In the genomic region with DNA sequence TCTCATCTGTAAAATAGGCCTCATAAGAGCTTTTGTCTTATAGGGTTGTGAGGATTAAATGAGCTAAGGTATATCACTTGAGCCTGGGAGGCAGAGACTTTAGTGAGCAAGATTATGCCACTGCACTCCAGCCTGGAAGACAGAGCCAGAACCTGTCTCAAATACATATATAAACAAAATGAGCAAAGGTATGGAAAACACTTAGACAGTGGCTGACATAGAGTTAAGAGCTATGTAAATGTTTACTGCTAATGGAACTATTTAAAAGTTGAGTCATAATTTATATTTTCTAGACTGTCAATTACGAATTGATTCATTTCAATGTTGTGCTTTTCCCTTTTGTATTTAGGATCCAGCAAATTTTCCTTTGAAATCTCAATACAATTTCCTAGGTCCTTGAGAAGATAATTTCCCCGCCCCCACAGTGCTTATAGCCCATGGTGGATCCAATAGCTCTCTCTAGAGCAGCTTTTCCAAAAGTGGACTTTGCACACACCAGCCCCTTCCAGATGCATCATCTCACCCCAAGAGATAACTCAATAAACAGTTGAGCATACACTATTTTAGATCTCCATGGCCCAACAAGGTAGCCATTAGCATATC, we compare ENCODE assay signal across 21 cellular contexts. TPM values are rescaled to one million over a fixed set of nuclear protein-coding genes. Genes with fewer than 3 reads are reported as not detected.
A peak's percentile ranks its signal among the peaks of the same experiment; 100 is the strongest.
DNase-seq lines count a peak whose midpoint lies in the region; ATAC-seq and TF ChIP-seq lines count a peak whose summit lies in the region.
"Had no signal": no experiment of that assay in that cellular context is flagged by ENCODE, and none has a peak within 500 bp of the region (broad histone marks: within the 10 kb centered on the region; RNA-seq: fewer than 3 reads in every experiment).

No MANE protein-coding gene starts in this region.

- no peaks in the 10 kb centered on the region for H4K20me1 ChIP-seq in IMR-90 (ENCODE audit: insufficient read depth, low read length)

- H3K9ac ChIP-seq in IMR-90 (ENCODE audit: low read depth, low read length): no peak overlapping the region

- POLR2A ChIA-PET in IMR-90 (lab: Charles Lee; ENCODE audit: unreplicated experiment): no interaction called here

- H3K36me3 Mint-ChIP-seq in activated CD8-positive, alpha-beta memory T cell treated with anti-CD3 and anti-CD28 coated beads, Interleukin-2, amount 10 ng/mL, durations not matched to agents 7 days and 5 days: peaks cover 78% of the 10 kb centered on the region
- peaks cover 76% of the 10 kb centered on the region for H3K36me3 Mint-ChIP-seq in activated naive CD8-positive, alpha-beta T cell treated with anti-CD3 and anti-CD28 coated beads for 36 hours
- H3K36me3 Mint-ChIP-seq in stimulated activated effector memory CD8-positive, alpha-beta T cell treated with anti-CD3 and anti-CD28 coated beads, Interleukin-12 subunit alpha, Interleukin-12 subunit beta, amount 100 ng/mL, for 72 hours: peaks cover 100% of the 10 kb centered on the region
- H3K36me3 Mint-ChIP-seq: WTC11 had no signal

- intact Hi-C loops in IMR-90 (cut with micrococcal nuclease) (no loop called here), upper lobe of right lung (cut with DNase I) (no loop called here), ascending aorta (cut with DNase I) (no loop called here)

- peak overlapping the region; percentile 83; the same call in 1 of the 2 replicates for H4K5ac ChIP-seq in IMR-90 (ENCODE audit: low read depth, low read length)

- H4K91ac ChIP-seq in IMR-90 (ENCODE audit: insufficient read depth, low read depth, low read length): peak overlapping the region; percentile 96

- no peaks in the 10 kb centered on the region for H3K36me3 ChIP-seq in IMR-90 (ENCODE audit: control insufficient read depth, insufficient read depth, low read length)
- no peaks in the 10 kb centered on the region for H3K36me3 ChIP-seq in upper lobe of right lung
- H3K36me3 ChIP-seq in ascending aorta: no peaks in the 10 kb centered on the region
- H3K36me3 ChIP-seq: adrenal gland, cardiac muscle cell, gastrocnemius medialis, HAP-1, thyroid gland had no signal

- WGBS in IMR-90 (ENCODE audit: extremely low coverage in 2 of 2, insufficient read length in 1 of 2), 2 experiments: no CpG with 5 or more reads among the region's 2 CpGs

- peak overlapping the region; percentile 86 for H3K27ac Mint-ChIP-seq in activated CD8-positive, alpha-beta memory T cell treated with anti-CD3 and anti-CD28 coated beads, Interleukin-2, amount 10 ng/mL, durations not matched to agents 7 days and 5 days
- peak overlapping the region; percentile 82 for H3K27ac Mint-ChIP-seq in activated naive CD8-positive, alpha-beta T cell treated with anti-CD3 and anti-CD28 coated beads for 36 hours
- H3K27ac Mint-ChIP-seq in stimulated activated effector memory CD8-positive, alpha-beta T cell treated with anti-CD3 and anti-CD28 coated beads, Interleukin-12 subunit alpha, Interleukin-12 subunit beta, amount 100 ng/mL, for 72 hours: peak overlapping the region; percentile 55

- CTCF ChIA-PET in activated CD8-positive, alpha-beta memory T cell treated with anti-CD3 and anti-CD28 coated beads, Interleukin-2, amount 10 ng/mL, durations not matched to agents 7 days and 5 days (lab: Charles Lee): interaction anchor here (0.6 to 17.9 kb wide), 15 partner anchors 9 to 149 kb away, joined by 3 to 338 read pairs (median 7); partner anchors contain the start of gene RUNX3
- CTCF ChIA-PET in IMR-90 (lab: Yijun Ruan, JAX): interaction anchor here (0.7 to 1.5 kb wide), 3 partner anchors 78 to 104 kb away, joined by 3 to 6 read pairs (median 4); no protein-coding TSS in a partner anchor

- peak overlapping the region; percentile 70 for H3K4me2 ChIP-seq in IMR-90 (ENCODE audit: low read depth, low read length)

- H2BK120ac ChIP-seq in IMR-90 (ENCODE audit: low read depth, low read length): peak overlapping the region; percentile 98

- peak overlapping the region; percentile 94 for H2BK5ac ChIP-seq in IMR-90 (ENCODE audit: low read depth, low read length, poor library complexity, severe bottlenecking)

- no TSS peak for BruUV-seq in IMR-90 (replicated peaks; lab: Mats Ljungman, UMichigan)

- H3K9me3 ChIP-seq in IMR-90 (ENCODE audit: control insufficient read depth, insufficient read depth, low read length) (no peaks in the 10 kb centered on the region), upper lobe of right lung (no peaks in the 10 kb centered on the region), ascending aorta (no peaks in the 10 kb centered on the region)
- H3K9me3 ChIP-seq: adrenal gland, gastrocnemius medialis, HAP-1, thyroid gland had no signal

- peak overlapping the region; percentile 64; the same call in 1 of the 2 replicates for H3K56ac ChIP-seq in IMR-90 (ENCODE audit: extremely low read depth, insufficient read depth, low read length)

- H4K8ac ChIP-seq in IMR-90 (ENCODE audit: low read depth in 2 of 2, low read length in 2 of 2): peak overlapping the region; percentile 73 to 84; a peak in 2 of 4 replicates

- H3K9me3 Mint-ChIP-seq in activated CD8-positive, alpha-beta memory T cell treated with anti-CD3 and anti-CD28 coated beads, Interleukin-2, amount 10 ng/mL, durations not matched to agents 7 days and 5 days (ENCODE audit: low read depth): no peaks in the 10 kb centered on the region
- H3K9me3 Mint-ChIP-seq in activated naive CD8-positive, alpha-beta T cell treated with anti-CD3 and anti-CD28 coated beads for 36 hours: peaks cover 1% of the 10 kb centered on the region
- no peaks in the 10 kb centered on the region for H3K9me3 Mint-ChIP-seq in stimulated activated effector memory CD8-positive, alpha-beta T cell treated with anti-CD3 and anti-CD28 coated beads, Interleukin-12 subunit alpha, Interleukin-12 subunit beta, amount 100 ng/mL, for 72 hours
- H3K9me3 Mint-ChIP-seq: WTC11 had no signal

- H2AK5ac ChIP-seq in IMR-90 (ENCODE audit: low read depth, low read length): peak overlapping the region; percentile 98; the same call in 1 of the 2 replicates

- H3K79me1 ChIP-seq in IMR-90 (ENCODE audit: low read depth in 1 of 2, low read length in 2 of 2): peaks cover 0 to 16% of the 10 kb centered on the region in 2 experiments; a peak in 3 of 4 replicates

- H3K4me3 Mint-ChIP-seq in activated CD8-positive, alpha-beta memory T cell treated with anti-CD3 and anti-CD28 coated beads, Interleukin-2, amount 10 ng/mL, durations not matched to agents 7 days and 5 days: peak overlapping the region; percentile 72
- peak overlapping the region; percentile 30 for H3K4me3 Mint-ChIP-seq in activated naive CD8-positive, alpha-beta T cell treated with anti-CD3 and anti-CD28 coated beads for 36 hours
- H3K4me3 Mint-ChIP-seq in stimulated activated effector memory CD8-positive, alpha-beta T cell treated with anti-CD3 and anti-CD28 coated beads, Interleukin-12 subunit alpha, Interleukin-12 subunit beta, amount 100 ng/mL, for 72 hours: peak overlapping the region; percentile 73
- H3K4me3 Mint-ChIP-seq: WTC11 had no signal

- peak overlapping the region; percentile 97 for H3K4ac ChIP-seq in IMR-90 (ENCODE audit: low read depth, low read length)

- H3K18ac ChIP-seq in IMR-90 (ENCODE audit: low read depth, low read length): peak overlapping the region; percentile 91; the same call in 1 of the 2 replicates

- H3K4me1 Mint-ChIP-seq in activated CD8-positive, alpha-beta memory T cell treated with anti-CD3 and anti-CD28 coated beads, Interleukin-2, amount 10 ng/mL, durations not matched to agents 7 days and 5 days: peaks cover 96% of the 10 kb centered on the region
- peaks cover 86% of the 10 kb centered on the region for H3K4me1 Mint-ChIP-seq in activated naive CD8-positive, alpha-beta T cell treated with anti-CD3 and anti-CD28 coated beads for 36 hours
- H3K4me1 Mint-ChIP-seq in stimulated activated effector memory CD8-positive, alpha-beta T cell treated with anti-CD3 and anti-CD28 coated beads, Interleukin-12 subunit alpha, Interleukin-12 subunit beta, amount 100 ng/mL, for 72 hours: peaks cover 92% of the 10 kb centered on the region

- H3K27me3 Mint-ChIP-seq in activated CD8-positive, alpha-beta memory T cell treated with anti-CD3 and anti-CD28 coated beads, Interleukin-2, amount 10 ng/mL, durations not matched to agents 7 days and 5 days: no peaks in the 10 kb centered on the region
- H3K27me3 Mint-ChIP-seq in activated naive CD8-positive, alpha-beta T cell treated with anti-CD3 and anti-CD28 coated beads for 36 hours: peaks cover 3% of the 10 kb centered on the region

- H3K4me3 ChIP-seq in IMR-90 (ENCODE audit: insufficient read depth, low read depth, low read length) (no peak overlapping the region), upper lobe of right lung (no peak overlapping the region), ascending aorta (no peak overlapping the region)
- H3K4me3 ChIP-seq: adrenal gland, cardiac muscle cell, gastrocnemius medialis, HAP-1, thyroid gland had no signal

- peaks cover 45% of the 10 kb centered on the region for H3K4me1 ChIP-seq in IMR-90 (ENCODE audit: control insufficient read depth, insufficient read depth, low read length)
- H3K4me1 ChIP-seq in upper lobe of right lung: no peaks in the 10 kb centered on the region
- no peaks in the 10 kb centered on the region for H3K4me1 ChIP-seq in ascending aorta
- H3K4me1 ChIP-seq: adrenal gland, gastrocnemius medialis, thyroid gland had no signal

- H2AFZ ChIP-seq in IMR-90 (replicated peaks; ENCODE audit: low read length, poor library complexity): no peak overlapping the region

- peaks cover 38% of the 10 kb centered on the region for H3K9me1 ChIP-seq in IMR-90 (ENCODE audit: insufficient read depth, low read length)

- peak overlapping the region; percentile 77; the same call in 1 of the 2 replicates for H3K23ac ChIP-seq in IMR-90 (ENCODE audit: low read depth, low read length)

- peak overlapping the region; percentile 94; the same call in 2 of the 3 replicates for H2BK15ac ChIP-seq in IMR-90 (ENCODE audit: low read depth, low read length)

- no peak overlapping the region for H2AK9ac ChIP-seq in IMR-90 (replicated peaks; ENCODE audit: low read depth, low read length, poor library complexity)

- TF ChIP-seq CTCF in IMR-90 (conservative IDR thresholded peaks at IDR 0.05; ENCODE audit: low read depth, low read length) (no peak), upper lobe of right lung (IDR thresholded peaks at IDR 0.05) (no peak), ascending aorta (IDR thresholded peaks at IDR 0.05) (no peak)

- no peak for TF ChIP-seq POLR2A in IMR-90 (IDR thresholded peaks at IDR 0.05; ENCODE audit: low read depth, low read length)

- in situ Hi-C loops in IMR-90 (cut with MboI; ENCODE audit: low sequenced_read_pairs): no loop called here

- no peak for TF ChIP-seq RAD21 in IMR-90 (IDR thresholded peaks at IDR 0.05; ENCODE audit: low read length)

- H3K27me3 ChIP-seq in IMR-90 (ENCODE audit: control insufficient read depth, insufficient read depth, low read length): no peaks in the 10 kb centered on the region
- H3K27me3 ChIP-seq in upper lobe of right lung: no peaks in the 10 kb centered on the region
- H3K27me3 ChIP-seq in ascending aorta: no peaks in the 10 kb centered on the region
- H3K27me3 ChIP-seq: adrenal gland, cardiac muscle cell, gastrocnemius medialis, thyroid gland had no signal

- dilution Hi-C loops in IMR-90 (cut with HindIII; ENCODE audit: low sequenced_read_pairs, unreplicated experiment): no loop called here

- peak overlapping the region; percentile 96 for H2BK20ac ChIP-seq in IMR-90 (ENCODE audit: low read depth, low read length)

- DNase-seq in activated CD8-positive, alpha-beta memory T cell treated with anti-CD3 and anti-CD28 coated beads, Interleukin-2, amount 10 ng/mL, durations not matched to agents 7 days and 5 days: no peak
- no peak for DNase-seq in activated CD8-positive, alpha-beta memory T cell treated with anti-CD3 and anti-CD28 coated beads, Interleukin-2, amount 50 U/mL, for 48 hours
- DNase-seq in IMR-90 (peak; percentile 53), NCI-H1436 (lab: John Stamatoyannopoulos, UW) (no peak), upper lobe of right lung (no peak), ascending aorta (ENCODE audit: low spot score in 2 of 2) (no peak)
- DNase-seq in activated naive CD8-positive, alpha-beta T cell treated with anti-CD3 and anti-CD28 coated beads for 36 hours: no peak
- DNase-seq in stimulated activated effector memory CD8-positive, alpha-beta T cell treated with anti-CD3 and anti-CD28 coated beads, Interleukin-12 subunit alpha, Interleukin-12 subunit beta, amount 100 ng/mL, for 72 hours (ENCODE audit: low spot score in 2 of 2): no peak
- DNase-seq: adrenal gland, erythroblast, gastrocnemius medialis, left cardiac atrium, midbrain, NCI-H2081 treated with DMSO at 0.1 percent for 48 hours, NCI-H526 treated with DMSO at 0.1 percent for 48 hours, SHP77, thyroid gland had no signal

- H3K27ac ChIP-seq in IMR-90 (ENCODE audit: insufficient read depth, low read length) (peak overlapping the region; percentile 82), upper lobe of right lung (no peak overlapping the region), ascending aorta (no peak overlapping the region)
- H3K27ac ChIP-seq: adrenal gland, cardiac muscle cell, gastrocnemius medialis, thyroid gland had no signal

- H3K14ac ChIP-seq in IMR-90 (replicated peaks; ENCODE audit: low read depth, low read length): peak overlapping the region; percentile 82

- no peak for ATAC-seq in activated CD8-positive, alpha-beta memory T cell treated with anti-CD3 and anti-CD28 coated beads, Interleukin-2, amount 10 ng/mL, durations not matched to agents 7 days and 5 days
- ATAC-seq in IMR-90 (ENCODE audit: low read depth) (peak; percentile 59), upper lobe of right lung (no peak)
- no peak for ATAC-seq in stimulated activated effector memory CD8-positive, alpha-beta T cell treated with anti-CD3 and anti-CD28 coated beads, Interleukin-12 subunit alpha, Interleukin-12 subunit beta, amount 100 ng/mL, for 72 hours
- ATAC-seq: gastrocnemius medialis, left cardiac atrium, WTC11 had no signal

RNA-seq across cellular contexts. Expression of gene RUNX3, which starts 21.8 kb away (rescaled TPM):
- 100 to 1,000 TPM; 224 to 246 TPM for total RNA-seq in activated CD8-positive, alpha-beta memory T cell treated with anti-CD3 and anti-CD28 coated beads, Interleukin-2, amount 10 ng/mL, durations not matched to agents 7 days and 5 days
- total RNA-seq in IMR-90 (2012; rRNA removed) (not detected in 2 replicates), upper lobe of right lung (13.1 TPM), ascending aorta (0.21 TPM)
- polyA plus RNA-seq in IMR-90 (2012; rRNA removed): 0.07 TPM in 2 replicates
- 0.01 and 0.04 TPM in 2 replicates for polyA plus RNA-seq in IMR-90 (2012; cell fraction: cytosol; rRNA removed)
- 0.02 TPM in 1 of 2 replicates, not detected in the other for polyA plus RNA-seq in IMR-90 (2012; cell fraction: nucleus; rRNA removed; ENCODE audit: low replicate concordance)
- 100 to 1,000 TPM; 144 TPM for total RNA-seq in activated naive CD8-positive, alpha-beta T cell treated with anti-CD3 and anti-CD28 coated beads for 36 hours
- total RNA-seq: cardiac muscle cell, dermis microvascular lymphatic vessel endothelial cell had no signal
- polyA plus RNA-seq: cardiac muscle cell had no signal

Comparison
In these comparisons a context has a peak if more than half of its experiments do, and no peak if none do; other contexts are left out.
1. RNA of gene RUNX3, which starts 21.8 kb away (total RNA-seq): 224 to 246 TPM in activated CD8-positive, alpha-beta memory T cell treated with anti-CD3 and anti-CD28 coated beads, Interleukin-2, amount 10 ng/mL, durations not matched to agents 7 days and 5 days, 144 TPM in activated naive CD8-positive, alpha-beta T cell treated with anti-CD3 and anti-CD28 coated beads for 36 hours and 13.1 TPM in upper lobe of right lung (single experiment); 0.21 TPM in ascending aorta (single experiment) and not detected in IMR-90; every median in the first group is over 10 times any median in the second.
2. Peak in every context shown above with its lines, with median percentiles within 50 percentile points of each other: H3K27ac Mint-ChIP-seq and H3K4me3 Mint-ChIP-seq.